In genomic region chr12:663293-663871, GRCh38 we compare ENCODE assay signal across 8 cellular contexts. TPM values are rescaled to one million over a fixed set of nuclear protein-coding genes. Genes with fewer than 3 reads are reported as not detected.
A peak's percentile ranks its signal among the peaks of the same experiment; 100 is the strongest.
DNase-seq lines count a peak whose midpoint lies in the region; ATAC-seq and TF ChIP-seq lines count a peak whose summit lies in the region.

A gene with protein sequence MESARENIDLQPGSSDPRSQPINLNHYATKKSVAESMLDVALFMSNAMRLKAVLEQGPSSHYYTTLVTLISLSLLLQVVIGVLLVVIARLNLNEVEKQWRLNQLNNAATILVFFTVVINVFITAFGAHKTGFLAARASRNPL (minus strand): TSS chr12:663445. CDS start chr12:663360, 85 bp downstream.

- POLR2A ChIA-PET in IMR-90 (lab: Charles Lee; ENCODE audit: unreplicated experiment) = interaction anchor here (0.6 kb wide), 1 partner anchor 940 kb away, joined by 3 read pairs; no protein-coding TSS in a partner anchor
- POLR2A ChIA-PET in activated naive CD8-positive, alpha-beta T cell treated with anti-CD3 and anti-CD28 coated beads, Interleukin-2, amount 10 ng/mL, durations not matched to agents 7 days and 5 days (lab: Charles Lee) = interaction anchor here (0.9 to 2.7 kb wide), 6 partner anchors 11 to 88 kb away, joined by 3 to 31 read pairs (median 4); partner anchors contain the start of gene WNK1

- dilution Hi-C loops in IMR-90 (cut with HindIII; ENCODE audit: low sequenced_read_pairs, unreplicated experiment) = no loop called here

- no peak within 1 kb of the TSS for H3K14ac ChIP-seq in IMR-90 (replicated peaks; ENCODE audit: low read depth, low read length)

- no peak within 1 kb of the TSS for H2BK120ac ChIP-seq in IMR-90 (ENCODE audit: low read depth, low read length)

- in situ Hi-C loops in IMR-90 (cut with MboI; ENCODE audit: low sequenced_read_pairs) = no loop called here

- H4K20me1 ChIP-seq in IMR-90 (ENCODE audit: insufficient read depth, low read length) = no peaks in the 10 kb centered on the region

- no peaks in the 10 kb centered on the region for H3K9me1 ChIP-seq in IMR-90 (ENCODE audit: insufficient read depth, low read length)

- CTCF ChIA-PET in IMR-90 (lab: Yijun Ruan, JAX) = interaction anchor here (0.6 kb wide), 1 partner anchor 11 kb away, joined by 3 read pairs; no protein-coding TSS in a partner anchor

- H3K27me3 ChIP-seq in IMR-90 (ENCODE audit: control insufficient read depth, insufficient read depth, low read length) = peaks cover 37% of the 10 kb centered on the region

- no peak for DNase-seq in IMR-90
- DNase-seq in activated naive CD8-positive, alpha-beta T cell treated with anti-CD3 and anti-CD28 coated beads, Interleukin-2, amount 10 ng/mL, durations not matched to agents 7 days and 5 days = peak; percentile 33
- no peak for DNase-seq in immature natural killer cell
- no peak for DNase-seq in NCI-H1930 (lab: John Stamatoyannopoulos, UW)
- no peak for DNase-seq in NCI-H748 treated with DMSO at 0.1 percent for 48 hours (lab: John Stamatoyannopoulos, UW)

- intact Hi-C loops in IMR-90 (cut with micrococcal nuclease) = loop anchor here (10.0 kb wide), 1 partner anchor 61 kb away; no protein-coding TSS in a partner anchor

- H3K4me1 ChIP-seq in IMR-90 (ENCODE audit: control insufficient read depth, insufficient read depth, low read length) = no peaks in the 10 kb centered on the region

- no peaks in the 10 kb centered on the region for H3K79me1 ChIP-seq in IMR-90 (ENCODE audit: low read depth in 1 of 2, low read length in 2 of 2)

- H2AK5ac ChIP-seq in IMR-90 (ENCODE audit: low read depth, low read length) = no peak within 1 kb of the TSS

- no peak within 1 kb of the TSS for H3K4ac ChIP-seq in IMR-90 (ENCODE audit: low read depth, low read length)

- no peak within 1 kb of the TSS for H4K8ac ChIP-seq in IMR-90 (ENCODE audit: low read depth in 2 of 2, low read length in 2 of 2)

- no peaks in the 10 kb centered on the region for H3K36me3 ChIP-seq in IMR-90 (ENCODE audit: control insufficient read depth, insufficient read depth, low read length)

- no peak within 1 kb of the TSS for H3K4me3 ChIP-seq in IMR-90 (ENCODE audit: insufficient read depth, low read depth, low read length)

- H2BK15ac ChIP-seq in IMR-90 (ENCODE audit: low read depth, low read length) = no peak within 1 kb of the TSS

- WGBS in IMR-90 (ENCODE audit: extremely low coverage in 2 of 2, insufficient read length in 1 of 2), 2 experiments = 71% methylated on average over 5 of the region's 17 CpGs; no CpG with 5 or more reads in 1 of the 2 experiments

- no TSS peak for BruUV-seq in IMR-90 (replicated peaks; lab: Mats Ljungman, UMichigan)

- H4K5ac ChIP-seq in IMR-90 (ENCODE audit: low read depth, low read length) = no peak within 1 kb of the TSS

- no peak within 1 kb of the TSS for H2BK20ac ChIP-seq in IMR-90 (ENCODE audit: low read depth, low read length)

- H3K18ac ChIP-seq in IMR-90 (ENCODE audit: low read depth, low read length) = no peak within 1 kb of the TSS

- peak within 1 kb of the TSS; percentile 74 for H3K27ac Mint-ChIP-seq in activated naive CD8-positive, alpha-beta T cell treated with anti-CD3 and anti-CD28 coated beads, Interleukin-2, amount 10 ng/mL, durations not matched to agents 7 days and 5 days
- H3K27ac Mint-ChIP-seq in immature natural killer cell = peak within 1 kb of the TSS in 1 of 6 donors; percentile 24
- H3K27ac Mint-ChIP-seq in stimulated activated memory B cell treated with anti-CD40 and anti-IgM and Interleukin-4, amounts not matched to agents 10 μg/mL and 1 μg/mL and 100 μg/mL, for 72 hours = peak within 1 kb of the TSS; percentile 48

- TF ChIP-seq CTCF in IMR-90 (conservative IDR thresholded peaks at IDR 0.05; ENCODE audit: low read depth, low read length) = no peak

- H3K36me3 Mint-ChIP-seq in activated naive CD8-positive, alpha-beta T cell treated with anti-CD3 and anti-CD28 coated beads, Interleukin-2, amount 10 ng/mL, durations not matched to agents 7 days and 5 days = no peaks in the 10 kb centered on the region
- H3K36me3 Mint-ChIP-seq in immature natural killer cell = no peaks in the 10 kb centered on the region
- H3K36me3 Mint-ChIP-seq in stimulated activated memory B cell treated with anti-CD40 and anti-IgM and Interleukin-4, amounts not matched to agents 10 μg/mL and 1 μg/mL and 100 μg/mL, for 72 hours = no peaks in the 10 kb centered on the region

- H2BK5ac ChIP-seq in IMR-90 (ENCODE audit: low read depth, low read length, poor library complexity, severe bottlenecking) = no peak within 1 kb of the TSS

- no peak within 1 kb of the TSS for H4K91ac ChIP-seq in IMR-90 (ENCODE audit: insufficient read depth, low read depth, low read length)

- H3K56ac ChIP-seq in IMR-90 (ENCODE audit: extremely low read depth, insufficient read depth, low read length) = no peak within 1 kb of the TSS

- H3K4me3 Mint-ChIP-seq in activated naive CD8-positive, alpha-beta T cell treated with anti-CD3 and anti-CD28 coated beads, Interleukin-2, amount 10 ng/mL, durations not matched to agents 7 days and 5 days = peak within 1 kb of the TSS; percentile 75
- H3K4me3 Mint-ChIP-seq in immature natural killer cell = no peak within 1 kb of the TSS
- H3K4me3 Mint-ChIP-seq in stimulated activated memory B cell treated with anti-CD40 and anti-IgM and Interleukin-4, amounts not matched to agents 10 μg/mL and 1 μg/mL and 100 μg/mL, for 72 hours = no peak within 1 kb of the TSS

- H3K27ac ChIP-seq in IMR-90 (ENCODE audit: insufficient read depth, low read length) = no peak within 1 kb of the TSS

- no peak within 1 kb of the TSS for H2AK9ac ChIP-seq in IMR-90 (replicated peaks; ENCODE audit: low read depth, low read length, poor library complexity)

- H3K27me3 Mint-ChIP-seq in activated naive CD8-positive, alpha-beta T cell treated with anti-CD3 and anti-CD28 coated beads, Interleukin-2, amount 10 ng/mL, durations not matched to agents 7 days and 5 days = no peaks in the 10 kb centered on the region
- peaks cover 0 to 9% (median 3%) of the 10 kb centered on the region in 3 donors for H3K27me3 Mint-ChIP-seq in immature natural killer cell (ENCODE audit: low read depth in 3 of 3)
- no peaks in the 10 kb centered on the region for H3K27me3 Mint-ChIP-seq in stimulated activated memory B cell treated with anti-CD40 and anti-IgM and Interleukin-4, amounts not matched to agents 10 μg/mL and 1 μg/mL and 100 μg/mL, for 72 hours

- no peak for TF ChIP-seq RAD21 in IMR-90 (IDR thresholded peaks at IDR 0.05; ENCODE audit: low read length)

- no peaks in the 10 kb centered on the region for H3K9me3 Mint-ChIP-seq in activated naive CD8-positive, alpha-beta T cell treated with anti-CD3 and anti-CD28 coated beads, Interleukin-2, amount 10 ng/mL, durations not matched to agents 7 days and 5 days
- H3K9me3 Mint-ChIP-seq in immature natural killer cell = no peaks in the 10 kb centered on the region
- no peaks in the 10 kb centered on the region for H3K9me3 Mint-ChIP-seq in stimulated activated memory B cell treated with anti-CD40 and anti-IgM and Interleukin-4, amounts not matched to agents 10 μg/mL and 1 μg/mL and 100 μg/mL, for 72 hours

- no peak within 1 kb of the TSS for H3K9ac ChIP-seq in IMR-90 (ENCODE audit: low read depth, low read length)

- peak within 1 kb of the TSS; percentile 46 for H3K4me2 ChIP-seq in IMR-90 (ENCODE audit: low read depth, low read length)

- H3K4me1 Mint-ChIP-seq in activated naive CD8-positive, alpha-beta T cell treated with anti-CD3 and anti-CD28 coated beads, Interleukin-2, amount 10 ng/mL, durations not matched to agents 7 days and 5 days = peaks cover 42% of the 10 kb centered on the region
- peaks cover 16 to 17% of the 10 kb centered on the region in 2 donors for H3K4me1 Mint-ChIP-seq in immature natural killer cell
- peaks cover 72% of the 10 kb centered on the region for H3K4me1 Mint-ChIP-seq in stimulated activated memory B cell treated with anti-CD40 and anti-IgM and Interleukin-4, amounts not matched to agents 10 μg/mL and 1 μg/mL and 100 μg/mL, for 72 hours

- H3K23ac ChIP-seq in IMR-90 (ENCODE audit: low read depth, low read length) = peak within 1 kb of the TSS; percentile 11; the same call in 1 of the 2 replicates

- H2AFZ ChIP-seq in IMR-90 (replicated peaks; ENCODE audit: low read length, poor library complexity) = peak within 1 kb of the TSS; percentile 14

- no peak for TF ChIP-seq POLR2A in IMR-90 (IDR thresholded peaks at IDR 0.05; ENCODE audit: low read depth, low read length)

- H3K9me3 ChIP-seq in IMR-90 (ENCODE audit: control insufficient read depth, insufficient read depth, low read length) = no peaks in the 10 kb centered on the region

- ATAC-seq in IMR-90 (ENCODE audit: low read depth) (no peak), HG02840 (IDR thresholded peaks at IDR 0.05; ENCODE audit: low FRiP score, unreplicated experiment) (no peak), GM21786 (IDR thresholded peaks at IDR 0.05; ENCODE audit: unreplicated experiment) (no peak)
- ATAC-seq in activated naive CD8-positive, alpha-beta T cell treated with anti-CD3 and anti-CD28 coated beads, Interleukin-2, amount 10 ng/mL, durations not matched to agents 7 days and 5 days (ENCODE audit: low read depth) = no peak
- ATAC-seq in stimulated activated memory B cell treated with anti-CD40 and anti-IgM and Interleukin-4, amounts not matched to agents 10 μg/mL and 1 μg/mL and 100 μg/mL, for 72 hours = no peak

TF ChIP-seq in IMR-90, 13 proteins besides CTCF, POLR2A, EP300 and RAD21 (continues in another document):
- TF ChIP-seq USF2 (IDR thresholded peaks at IDR 0.05; ENCODE audit: low read depth, low read length) = no peak

RNA-seq across cellular contexts. Expression of the gene that starts here (rescaled TPM):
- total RNA-seq in IMR-90 (2012; rRNA removed) = not detected in 2 replicates
- polyA plus RNA-seq in IMR-90 (2012; rRNA removed) (not detected in 2 replicates), immature natural killer cell (10 to 100 TPM; 18.2 to 42.3 (median 25.7) TPM)
- polyA plus RNA-seq in IMR-90 (2012; cell fraction: cytosol; rRNA removed) = not detected in 2 replicates
- polyA plus RNA-seq in IMR-90 (2012; cell fraction: nucleus; rRNA removed; ENCODE audit: low replicate concordance) = not detected in 2 replicates
- total RNA-seq in activated naive CD8-positive, alpha-beta T cell treated with anti-CD3 and anti-CD28 coated beads, Interleukin-2, amount 10 ng/mL, durations not matched to agents 7 days and 5 days = 1 to 10 TPM; 5.4 to 7.8 TPM

Comparison
In these comparisons a context has a peak if more than half of its experiments do, and no peak if none do; other contexts are left out.
1. RNA of the gene that starts here (polyA plus RNA-seq): 18.2 to 42.3 TPM in immature natural killer cell; not detected in IMR-90; every median in the first group is over 10 times any median in the second.